In the genomic region with DNA sequence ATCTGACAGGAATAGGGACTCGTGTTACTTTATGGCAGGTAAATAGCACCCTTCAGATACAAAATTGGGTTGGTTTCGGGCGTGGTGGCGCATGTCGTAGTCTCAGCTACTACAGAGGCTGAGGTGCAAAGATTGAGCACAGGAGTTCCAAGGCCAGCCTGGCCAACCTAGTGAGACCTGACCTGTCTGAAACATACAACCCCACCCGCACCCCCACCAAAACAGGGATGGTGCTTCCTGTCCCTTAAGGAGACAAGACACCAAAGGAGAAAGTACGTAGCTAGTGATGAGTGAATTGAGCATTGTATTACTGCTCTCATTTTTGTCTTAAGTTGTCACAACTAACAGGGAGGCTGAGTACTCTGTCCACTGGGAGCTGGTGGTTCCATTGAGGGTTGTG, we compare ENCODE assay signal across 22 cellular contexts. TPM values are rescaled to one million over a fixed set of nuclear protein-coding genes. Genes with fewer than 3 reads are reported as not detected.
DNase-seq lines count a peak whose midpoint lies in the region; ATAC-seq and TF ChIP-seq lines count a peak whose summit lies in the region.
"Had no signal": no experiment of that assay in that cellular context is flagged by ENCODE, and none has a peak within 500 bp of the region (broad histone marks: within the 10 kb centered on the region; RNA-seq: fewer than 3 reads in every experiment).

No MANE protein-coding gene starts in this region.

- H3K27me3 ChIP-seq in Panc1 (ENCODE audit: control insufficient read depth, insufficient read depth, low read length), result no peaks in the 10 kb centered on the region
- H3K27me3 ChIP-seq: stomach had no signal

- peaks cover 10% of the 10 kb centered on the region for H3K36me3 ChIP-seq in Panc1 (ENCODE audit: control insufficient read depth, insufficient read depth, low read length)

- H3K9me3 ChIP-seq in Panc1 (ENCODE audit: control insufficient read depth, insufficient read depth, low read depth, low read length), result no peaks in the 10 kb centered on the region
- H3K9me3 ChIP-seq: stomach had no signal

- H3K9me3 Mint-ChIP-seq in natural killer cell (no peaks in the 10 kb centered on the region), chondrocyte (ENCODE audit: low read depth) (no peaks in the 10 kb centered on the region)
- no peaks in the 10 kb centered on the region for H3K9me3 Mint-ChIP-seq in natural killer cell treated with Interleukin-12 subunit alpha and Interleukin-12 subunit beta and Interleukin-15 and Interleukin-18, amount 100 ng/mL, for 72 hours
- H3K9me3 Mint-ChIP-seq: activated naive CD8-positive, alpha-beta T cell treated with anti-CD3 and anti-CD28 coated beads, Interleukin-2, amount 10 ng/mL, durations not matched to agents 7 days and 5 days; brain; H9; neural crest cell; type B pancreatic cell had no signal

- H3K4me1 ChIP-seq in Panc1 (ENCODE audit: control insufficient read depth, insufficient read depth, low read length), result no peaks in the 10 kb centered on the region

- in situ Hi-C loops in Panc1 (cut with HindIII; ENCODE audit: low pct_unique_long_range_greater_than_20kb, low sequenced_read_pairs), result no loop called here

- H3K27ac Mint-ChIP-seq in natural killer cell (peak overlapping the region; percentile 61 to 63), chondrocyte (ENCODE audit: unreplicated experiment) (peak overlapping the region; percentile 53)
- peak overlapping the region in 1 of 2 donors; percentile 85 for H3K27ac Mint-ChIP-seq in natural killer cell treated with Interleukin-12 subunit alpha and Interleukin-12 subunit beta and Interleukin-15 and Interleukin-18, amount 100 ng/mL, for 72 hours
- H3K27ac Mint-ChIP-seq: activated naive CD8-positive, alpha-beta T cell treated with anti-CD3 and anti-CD28 coated beads, Interleukin-2, amount 10 ng/mL, durations not matched to agents 7 days and 5 days; type B pancreatic cell had no signal

- POLR2A ChIA-PET in Panc1 (lab: Charles Lee), result interaction anchor here (0.6 kb wide), 1 partner anchor 147 kb away, joined by 3 read pairs; no protein-coding TSS in a partner anchor

- CTCF ChIA-PET in Panc1 (lab: Charles Lee), result no interaction called here

- no peaks in the 10 kb centered on the region for H3K27me3 Mint-ChIP-seq in natural killer cell (ENCODE audit: low read depth in 2 of 2)
- H3K27me3 Mint-ChIP-seq in natural killer cell treated with Interleukin-12 subunit alpha and Interleukin-12 subunit beta and Interleukin-15 and Interleukin-18, amount 100 ng/mL, for 72 hours, result no peaks in the 10 kb centered on the region
- no peaks in the 10 kb centered on the region for H3K27me3 Mint-ChIP-seq in chondrocyte (ENCODE audit: low read depth)
- H3K27me3 Mint-ChIP-seq: activated naive CD8-positive, alpha-beta T cell treated with anti-CD3 and anti-CD28 coated beads, Interleukin-2, amount 10 ng/mL, durations not matched to agents 7 days and 5 days; brain; type B pancreatic cell had no signal

- TF ChIP-seq CTCF in natural killer cell (IDR thresholded peaks at IDR 0.05) (no peak), Panc1 (IDR thresholded peaks at IDR 0.05) (no peak), chondrocyte (IDR thresholded peaks at IDR 0.05) (no peak)

- intact Hi-C loops in natural killer cell (cut with micrococcal nuclease) (no loop called here), Panc1 (cut with micrococcal nuclease; ENCODE audit: unreplicated experiment) (no loop called here)

- DNase-seq in natural killer cell, result no peak
- no peak for DNase-seq in natural killer cell treated with Interleukin-12 subunit alpha and Interleukin-12 subunit beta and Interleukin-15 and Interleukin-18, amount 100 ng/mL, for 72 hours (ENCODE audit: low spot score)
- no peak for DNase-seq in Panc1 (ENCODE audit: low read depth, low spot score)
- DNase-seq in chondrocyte (ENCODE audit: low spot score), result no peak
- peak; percentile 27 for DNase-seq in stimulated activated CD8-positive, alpha-beta memory T cell treated with anti-CD3 and anti-CD28 coated beads, Interleukin-4, amount 100 ng/mL, for 48 hours
- DNase-seq in NCI-H510A treated with DMSO at 0.1 percent for 48 hours (lab: John Stamatoyannopoulos, UW), result no peak
- no peak for DNase-seq in CD1c-positive myeloid dendritic cell (ENCODE audit: extremely low spot score)
- DNase-seq: activated naive CD8-positive, alpha-beta T cell treated with anti-CD3 and anti-CD28 coated beads, Interleukin-2, amount 10 ng/mL, durations not matched to agents 7 days and 5 days; glutamatergic neuron; H9; NCI-H1105 treated with DMSO at 0.1 percent for 48 hours; NCI-H2081 treated with DMSO at 0.1 percent for 48 hours; posterior cingulate gyrus; RPMI8226; stimulated activated CD4-positive, alpha-beta T cell treated with anti-CD3 and anti-CD28 coated beads, Interleukin-2, amount 100 ng/mL, for 24 hours; stomach; T-helper 9 cell had no signal

- TSS peak; percentile 23 for BruUV-seq in Panc1 (replicated peaks; lab: Mats Ljungman, UMichigan)

- no peak overlapping the region for H3K4me3 ChIP-seq in Panc1 (ENCODE audit: low read depth in 2 of 2, low read length in 2 of 2)
- H3K4me3 ChIP-seq: stomach had no signal

- H3K4me3 Mint-ChIP-seq in natural killer cell (no peak overlapping the region), chondrocyte (ENCODE audit: unreplicated experiment) (no peak overlapping the region)
- no peak overlapping the region for H3K4me3 Mint-ChIP-seq in natural killer cell treated with Interleukin-12 subunit alpha and Interleukin-12 subunit beta and Interleukin-15 and Interleukin-18, amount 100 ng/mL, for 72 hours
- H3K4me3 Mint-ChIP-seq: activated naive CD8-positive, alpha-beta T cell treated with anti-CD3 and anti-CD28 coated beads, Interleukin-2, amount 10 ng/mL, durations not matched to agents 7 days and 5 days; brain; H9; type B pancreatic cell had no signal

- peak in 2 of 3 donors; percentile 4 to 9 for ATAC-seq in natural killer cell
- ATAC-seq in natural killer cell treated with Interleukin-12 subunit alpha and Interleukin-12 subunit beta and Interleukin-15 and Interleukin-18, amount 100 ng/mL, for 72 hours, result no peak
- ATAC-seq in Panc1, result peak; percentile 39
- ATAC-seq in GM18907 (IDR thresholded peaks at IDR 0.05; ENCODE audit: unreplicated experiment), result no peak
- ATAC-seq: SK-N-SH treated with all-trans-retinoic acid at 6 μM for 48 hours had no signal

- peaks cover 2% of the 10 kb centered on the region for H3K36me3 Mint-ChIP-seq in natural killer cell
- H3K36me3 Mint-ChIP-seq in natural killer cell treated with Interleukin-12 subunit alpha and Interleukin-12 subunit beta and Interleukin-15 and Interleukin-18, amount 100 ng/mL, for 72 hours, result peaks cover 1% of the 10 kb centered on the region
- peaks cover 11% of the 10 kb centered on the region for H3K36me3 Mint-ChIP-seq in chondrocyte (ENCODE audit: low read depth)

- no peak overlapping the region for H3K27ac ChIP-seq in Panc1 (ENCODE audit: low read length)
- H3K27ac ChIP-seq: stomach had no signal

- H3K4me1 Mint-ChIP-seq in natural killer cell (peaks cover 2 to 24% of the 10 kb centered on the region in 2 donors), chondrocyte (ENCODE audit: low read depth) (peaks cover under 1% of the 10 kb centered on the region)
- H3K4me1 Mint-ChIP-seq in natural killer cell treated with Interleukin-12 subunit alpha and Interleukin-12 subunit beta and Interleukin-15 and Interleukin-18, amount 100 ng/mL, for 72 hours (ENCODE audit: low read depth in 2 of 2), result peaks cover 6 to 10% of the 10 kb centered on the region in 2 donors
- H3K4me1 Mint-ChIP-seq: H9 had no signal

RNA-seq across cellular contexts. Expression of a gene that starts 14.1 kb away (rescaled TPM):
- total RNA-seq in natural killer cell, result 100 to 1,000 TPM; 219 to 241 (median 224) TPM
- 100 to 1,000 TPM; 142 to 162 TPM for total RNA-seq in natural killer cell treated with Interleukin-12 subunit alpha and Interleukin-12 subunit beta and Interleukin-15 and Interleukin-18, amount 100 ng/mL, for 72 hours
- 195 TPM for total RNA-seq in Panc1 (2021; ENCODE audit: unreplicated experiment)
- polyA plus RNA-seq in Panc1 (2012; ENCODE audit: insufficient read length), result 186 TPM
- total RNA-seq in chondrocyte, result 109 to 118 TPM (median 117 TPM) in 3 replicates

RNA-seq across cellular contexts. Expression of a gene that starts 25.0 kb away (rescaled TPM):
- total RNA-seq in natural killer cell (10 to 100 TPM; 11.1 to 23.0 (median 12.4) TPM), Panc1 (2021; ENCODE audit: unreplicated experiment) (33.6 TPM), chondrocyte (19.6 to 26.3 TPM (median 22.5 TPM) in 3 replicates)
- 10 to 100 TPM; 14.8 to 16.7 TPM for total RNA-seq in natural killer cell treated with Interleukin-12 subunit alpha and Interleukin-12 subunit beta and Interleukin-15 and Interleukin-18, amount 100 ng/mL, for 72 hours
- 29.5 TPM for polyA plus RNA-seq in Panc1 (2012; ENCODE audit: insufficient read length)

RNA-seq across cellular contexts. Expression of a gene that starts 36.2 kb away (rescaled TPM):
- total RNA-seq in natural killer cell (100 to 1,000 TPM; 289 to 325 (median 307) TPM), Panc1 (2021; ENCODE audit: unreplicated experiment) (93.9 TPM), chondrocyte (43.9 to 65.2 TPM (median 45.6 TPM) in 3 replicates)
- total RNA-seq in natural killer cell treated with Interleukin-12 subunit alpha and Interleukin-12 subunit beta and Interleukin-15 and Interleukin-18, amount 100 ng/mL, for 72 hours, result 100 to 1,000 TPM; 122 to 201 TPM
- polyA plus RNA-seq in Panc1 (2012; ENCODE audit: insufficient read length), result 62.5 TPM

RNA-seq across cellular contexts. Expression of a gene that starts 59.7 kb away (rescaled TPM):
- 10 to 100 TPM; 27.1 to 35.6 (median 32.4) TPM for total RNA-seq in natural killer cell
- total RNA-seq in natural killer cell treated with Interleukin-12 subunit alpha and Interleukin-12 subunit beta and Interleukin-15 and Interleukin-18, amount 100 ng/mL, for 72 hours, result 10 to 100 TPM; 29.0 to 31.0 TPM
- total RNA-seq in Panc1 (2021; ENCODE audit: unreplicated experiment), result 55.3 TPM
- 68.6 TPM for polyA plus RNA-seq in Panc1 (2012; ENCODE audit: insufficient read length)
- 31.0 to 34.2 TPM (median 32.3 TPM) in 3 replicates for total RNA-seq in chondrocyte

RNA-seq across cellular contexts. Expression of a gene that starts 59.8 kb away (rescaled TPM):
- total RNA-seq in natural killer cell (under 1 TPM; 0.40 to 0.68 (median 0.49) TPM), Panc1 (2021; ENCODE audit: unreplicated experiment) (2.0 TPM), chondrocyte (0.23 to 0.32 TPM (median 0.27 TPM) in 3 replicates)
- total RNA-seq in natural killer cell treated with Interleukin-12 subunit alpha and Interleukin-12 subunit beta and Interleukin-15 and Interleukin-18, amount 100 ng/mL, for 72 hours, result not detected
- polyA plus RNA-seq in Panc1 (2012; ENCODE audit: insufficient read length), result 1.0 TPM

Comparison
In these comparisons a context has a peak if more than half of its experiments do, and no peak if none do; other contexts are left out.
1. ATAC-seq: peak in natural killer cell (2 of 3) and Panc1 (single experiment); none in natural killer cell treated with Interleukin-12 subunit alpha and Interleukin-12 subunit beta and Interleukin-15 and Interleukin-18, amount 100 ng/mL, for 72 hours (0 of 2) and GM18907 (single experiment).